In genomic region chr11:63958013-63958412, GRCh38 we compare ENCODE assay signal across 15 cellular contexts. TPM values are rescaled to one million over a fixed set of nuclear protein-coding genes. Genes with fewer than 3 reads are reported as not detected.
A peak's percentile ranks its signal among the peaks of the same experiment; 100 is the strongest.
DNase-seq lines count a peak whose midpoint lies in the region; ATAC-seq and TF ChIP-seq lines count a peak whose summit lies in the region.
"Had no signal": no experiment of that assay in that cellular context is flagged by ENCODE, and none has a peak within 500 bp of the region (broad histone marks: within the 10 kb centered on the region; RNA-seq: fewer than 3 reads in every experiment).

No MANE protein-coding gene starts in this region.

- TF ChIP-seq CTCF in RWPE1 (conservative IDR thresholded peaks at IDR 0.05; ENCODE audit: low read depth) (no peak), type B pancreatic cell (conservative IDR thresholded peaks at IDR 0.05) (no peak)

- POLR2A ChIA-PET in RWPE1 (lab: Yijun Ruan, JAX; ENCODE audit: low non-redundant PET) (no interaction called here), HEK293T (lab: Yijun Ruan, JAX) (interaction anchor here (1.1 to 1.4 kb wide), 2 partner anchors 12 to 17 kb away, joined by 4 to 6 read pairs; partner anchors contain the start of gene COX8A)

- H3K27ac Mint-ChIP-seq in type B pancreatic cell: peak overlapping the region; percentile 56
- H3K27ac Mint-ChIP-seq: HFFc6 had no signal

- DNase-seq in DMS 273 (lab: John Stamatoyannopoulos, UW; ENCODE audit: unreplicated experiment) (peak; percentile 29), DMS 273 treated with DMSO at 0.1 percent for 48 hours (lab: John Stamatoyannopoulos, UW) (no peak), RWPE1 (ENCODE audit: low spot score) (no peak), erythroblast (lab: John Stamatoyannopoulos, UW) (peak; percentile 19 to 51), type B pancreatic cell (ENCODE audit: extremely low spot score, unreplicated experiment) (no peak), HEK293T (ENCODE audit: extremely low spot score) (no peak)
- no peak for DNase-seq in activated naive CD4-positive, alpha-beta T cell treated with Interleukin-2 at 50 U/mL for 16 hours
- DNase-seq: CD4-positive, CD25-positive, alpha-beta regulatory T cell; DMS79; GOT3; HFFc6 had no signal

- H3K27ac ChIP-seq in RWPE1: peak overlapping the region; percentile 77
- H3K27ac ChIP-seq: 22Rv1; BLaER1 treated with 17β-estradiol and CSF1 and Interleukin-3, amounts not matched to agents 10 nM and 100 nM; HL-60 had no signal

- no peaks in the 10 kb centered on the region for H3K27me3 Mint-ChIP-seq in type B pancreatic cell
- H3K27me3 Mint-ChIP-seq: CD4-positive, CD25-positive, alpha-beta regulatory T cell had no signal

- no peak overlapping the region for H3K4me3 Mint-ChIP-seq in type B pancreatic cell
- H3K4me3 Mint-ChIP-seq: CD4-positive, CD25-positive, alpha-beta regulatory T cell; HFFc6 had no signal

- no peaks in the 10 kb centered on the region for H3K9me3 Mint-ChIP-seq in type B pancreatic cell
- H3K9me3 Mint-ChIP-seq: CD4-positive, CD25-positive, alpha-beta regulatory T cell; HFFc6 had no signal

- H3K4me1 Mint-ChIP-seq in type B pancreatic cell (ENCODE audit: unreplicated experiment): no peaks in the 10 kb centered on the region

- CTCF ChIA-PET in RWPE1 (lab: Yijun Ruan, JAX) (interaction anchor here (0.6 to 0.7 kb wide), 3 partner anchors 12 to 324 kb away, joined by 3 to 6 read pairs (median 4); no protein-coding TSS in a partner anchor), HEK293T (lab: Yijun Ruan, JAX) (interaction anchor here (1.0 kb wide), 1 partner anchor 68 kb away, joined by 3 read pairs; no protein-coding TSS in a partner anchor)

- no peak for ATAC-seq in HG02623 (IDR thresholded peaks at IDR 0.05; ENCODE audit: unreplicated experiment)

- peaks cover 3% of the 10 kb centered on the region for H3K36me3 Mint-ChIP-seq in type B pancreatic cell

- no peak for TF ChIP-seq POLR2A in erythroblast (IDR thresholded peaks at IDR 0.05; ENCODE audit: low read length)

TF ChIP-seq in HEK293T, 16 proteins besides CTCF, POLR2A, EP300 and RAD21:
- TF ChIP-seq ZNF384 (IDR thresholded peaks at IDR 0.05) (no peak), ELF4 (IDR thresholded peaks at IDR 0.05) (no peak), ARNT (IDR thresholded peaks at IDR 0.05) (no peak), NFRKB (IDR thresholded peaks at IDR 0.05) (no peak), CTBP1 (IDR thresholded peaks at IDR 0.05; ENCODE audit: borderline replicate concordance) (no peak), L3MBTL2 (conservative IDR thresholded peaks at IDR 0.05) (no peak), FOXK2 (IDR thresholded peaks at IDR 0.05) (no peak), LEF1 (IDR thresholded peaks at IDR 0.05; ENCODE audit: borderline replicate concordance) (no peak), FOXA1 (IDR thresholded peaks at IDR 0.05) (no peak), PKNOX1 (IDR thresholded peaks at IDR 0.05) (no peak), TARDBP (IDR thresholded peaks at IDR 0.05) (no peak), FOXM1 (IDR thresholded peaks at IDR 0.05; ENCODE audit: borderline replicate concordance) (no peak), SP1 (IDR thresholded peaks at IDR 0.05) (no peak), BHLHE40 (IDR thresholded peaks at IDR 0.05; ENCODE audit: borderline replicate concordance) (no peak), SUZ12 (IDR thresholded peaks at IDR 0.05) (no peak), HDGF (IDR thresholded peaks at IDR 0.05; ENCODE audit: borderline replicate concordance) (no peak)

RNA-seq across cellular contexts. Expression of gene COX8A, which starts 16.4 kb away (rescaled TPM):
- total RNA-seq in type B pancreatic cell (ENCODE audit: low replicate concordance): 307 and 324 TPM in 2 replicates

RNA-seq across cellular contexts. Expression of gene NAA40, which starts 19.2 kb away (rescaled TPM):
- total RNA-seq in type B pancreatic cell (ENCODE audit: low replicate concordance): 33.8 and 51.2 TPM in 2 replicates

RNA-seq across cellular contexts. Expression of gene OTUB1, which starts 28.2 kb away (rescaled TPM):
- 101 and 105 TPM in 2 replicates for total RNA-seq in type B pancreatic cell (ENCODE audit: low replicate concordance)

RNA-seq across cellular contexts. Expression of gene RCOR2, which starts 41.0 kb away (rescaled TPM):
- 8.1 and 38.1 TPM in 2 replicates for total RNA-seq in type B pancreatic cell (ENCODE audit: low replicate concordance)
- total RNA-seq: CD4-positive, CD25-positive, alpha-beta regulatory T cell had no signal

Comparison
In these comparisons a context has a peak if more than half of its experiments do, and no peak if none do; other contexts are left out.
1. DNase-seq: peak in DMS 273 (single experiment) and erythroblast (2 of 2); none in DMS 273 treated with DMSO at 0.1 percent for 48 hours (single experiment), RWPE1 (single experiment), type B pancreatic cell (single experiment), HEK293T (single experiment) and activated naive CD4-positive, alpha-beta T cell treated with Interleukin-2 at 50 U/mL for 16 hours (single experiment).